Comparison of ENCODE assay signal across 21 cellular contexts in genomic region chr20:22941550-22941949, GRCh38.
"Had no signal": no experiment of that assay in that cellular context is flagged by ENCODE, and none has a peak within 500 bp of the region (broad histone marks: within the 10 kb centered on the region; RNA-seq: fewer than 3 reads in every experiment).

No MANE protein-coding gene starts in this region.

- ATAC-seq: HepG2, SK-N-SH treated with all-trans-retinoic acid at 6 μM for 48 hours had no signal

- H3K4me1 ChIP-seq: SJCRH30 had no signal

- H3K4me3 ChIP-seq: MG63, SJCRH30 had no signal

- H3K36me3 ChIP-seq: MG63, SJCRH30 had no signal

- DNase-seq: IMR-90, Karpas-422, KG1, MG63, NCI-H1092, NCI-H1105 treated with DMSO at 0.1 percent for 48 hours, NCI-H1417 treated with DMSO at 0.1 percent for 48 hours, NCI-H146, NCI-H1694 treated with DMSO at 0.1 percent for 48 hours, NCI-H1930, NCI-H2081, NCI-H2107, NCI-H2227 treated with DMSO at 0.1 percent for 48 hours, NCI-H524, NCI-H526 treated with DMSO at 0.1 percent for 48 hours, NCI-H748 treated with DMSO at 0.1 percent for 48 hours, RPMI8226, SHP77 treated with DMSO at 0.1 percent for 48 hours, SJCRH30 had no signal

- H3K27me3 ChIP-seq: MG63, SJCRH30 had no signal

- H3K27ac ChIP-seq: SJCRH30 had no signal

- H3K9me3 ChIP-seq: MG63, SJCRH30 had no signal
